In genomic region chr17:39199986-39200879, GRCh38 we compare ENCODE assay signal across 1 cellular context.
TF ChIP-seq lines count a peak whose summit lies in the region.

Gene RPL19 (plus strand): TSS chr17:39200283. CDS start chr17:39200345, 62 bp downstream.

TF ChIP-seq in GM12878, 131 proteins besides CTCF, POLR2A, EP300 and RAD21 (continued from another document and continues in another):
- TF ChIP-seq, protein P1, sequence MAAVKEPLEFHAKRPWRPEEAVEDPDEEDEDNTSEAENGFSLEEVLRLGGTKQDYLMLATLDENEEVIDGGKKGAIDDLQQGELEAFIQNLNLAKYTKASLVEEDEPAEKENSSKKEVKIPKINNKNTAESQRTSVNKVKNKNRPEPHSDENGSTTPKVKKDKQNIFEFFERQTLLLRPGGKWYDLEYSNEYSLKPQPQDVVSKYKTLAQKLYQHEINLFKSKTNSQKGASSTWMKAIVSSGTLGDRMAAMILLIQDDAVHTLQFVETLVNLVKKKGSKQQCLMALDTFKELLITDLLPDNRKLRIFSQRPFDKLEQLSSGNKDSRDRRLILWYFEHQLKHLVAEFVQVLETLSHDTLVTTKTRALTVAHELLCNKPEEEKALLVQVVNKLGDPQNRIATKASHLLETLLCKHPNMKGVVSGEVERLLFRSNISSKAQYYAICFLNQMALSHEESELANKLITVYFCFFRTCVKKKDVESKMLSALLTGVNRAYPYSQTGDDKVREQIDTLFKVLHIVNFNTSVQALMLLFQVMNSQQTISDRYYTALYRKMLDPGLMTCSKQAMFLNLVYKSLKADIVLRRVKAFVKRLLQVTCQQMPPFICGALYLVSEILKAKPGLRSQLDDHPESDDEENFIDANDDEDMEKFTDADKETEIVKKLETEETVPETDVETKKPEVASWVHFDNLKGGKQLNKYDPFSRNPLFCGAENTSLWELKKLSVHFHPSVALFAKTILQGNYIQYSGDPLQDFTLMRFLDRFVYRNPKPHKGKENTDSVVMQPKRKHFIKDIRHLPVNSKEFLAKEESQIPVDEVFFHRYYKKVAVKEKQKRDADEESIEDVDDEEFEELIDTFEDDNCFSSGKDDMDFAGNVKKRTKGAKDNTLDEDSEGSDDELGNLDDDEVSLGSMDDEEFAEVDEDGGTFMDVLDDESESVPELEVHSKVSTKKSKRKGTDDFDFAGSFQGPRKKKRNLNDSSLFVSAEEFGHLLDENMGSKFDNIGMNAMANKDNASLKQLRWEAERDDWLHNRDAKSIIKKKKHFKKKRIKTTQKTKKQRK (IDR thresholded peaks at IDR 0.05; ENCODE audit: low read depth, low read length) = no peak
- peak; percentile 30 for TF ChIP-seq E2F8 (IDR thresholded peaks at IDR 0.05; ENCODE audit: low read depth, partially characterized antibody)
- TF ChIP-seq RAD51 (IDR thresholded peaks at IDR 0.05) = peak; percentile 98
- TF ChIP-seq RBBP5 (conservative IDR thresholded peaks at IDR 0.05) = no peak
- no peak for TF ChIP-seq ETV6 (conservative IDR thresholded peaks at IDR 0.05 in 1 of 2, IDR thresholded peaks at IDR 0.05 in 1 of 2; ENCODE audit: borderline replicate concordance in 1 of 2, low read depth in 1 of 2)
- no peak for TF ChIP-seq ZZZ3 (IDR thresholded peaks at IDR 0.05; ENCODE audit: control insufficient read depth, insufficient read length, low read depth)
- TF ChIP-seq, protein P2, sequence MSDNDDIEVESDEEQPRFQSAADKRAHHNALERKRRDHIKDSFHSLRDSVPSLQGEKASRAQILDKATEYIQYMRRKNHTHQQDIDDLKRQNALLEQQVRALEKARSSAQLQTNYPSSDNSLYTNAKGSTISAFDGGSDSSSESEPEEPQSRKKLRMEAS (IDR thresholded peaks at IDR 0.05; ENCODE audit: low read depth, low read length) = no peak; the same call in 1 of the 2 replicates
- TF ChIP-seq SMARCA5 (IDR thresholded peaks at IDR 0.05) = no peak
- TF ChIP-seq, protein P3, sequence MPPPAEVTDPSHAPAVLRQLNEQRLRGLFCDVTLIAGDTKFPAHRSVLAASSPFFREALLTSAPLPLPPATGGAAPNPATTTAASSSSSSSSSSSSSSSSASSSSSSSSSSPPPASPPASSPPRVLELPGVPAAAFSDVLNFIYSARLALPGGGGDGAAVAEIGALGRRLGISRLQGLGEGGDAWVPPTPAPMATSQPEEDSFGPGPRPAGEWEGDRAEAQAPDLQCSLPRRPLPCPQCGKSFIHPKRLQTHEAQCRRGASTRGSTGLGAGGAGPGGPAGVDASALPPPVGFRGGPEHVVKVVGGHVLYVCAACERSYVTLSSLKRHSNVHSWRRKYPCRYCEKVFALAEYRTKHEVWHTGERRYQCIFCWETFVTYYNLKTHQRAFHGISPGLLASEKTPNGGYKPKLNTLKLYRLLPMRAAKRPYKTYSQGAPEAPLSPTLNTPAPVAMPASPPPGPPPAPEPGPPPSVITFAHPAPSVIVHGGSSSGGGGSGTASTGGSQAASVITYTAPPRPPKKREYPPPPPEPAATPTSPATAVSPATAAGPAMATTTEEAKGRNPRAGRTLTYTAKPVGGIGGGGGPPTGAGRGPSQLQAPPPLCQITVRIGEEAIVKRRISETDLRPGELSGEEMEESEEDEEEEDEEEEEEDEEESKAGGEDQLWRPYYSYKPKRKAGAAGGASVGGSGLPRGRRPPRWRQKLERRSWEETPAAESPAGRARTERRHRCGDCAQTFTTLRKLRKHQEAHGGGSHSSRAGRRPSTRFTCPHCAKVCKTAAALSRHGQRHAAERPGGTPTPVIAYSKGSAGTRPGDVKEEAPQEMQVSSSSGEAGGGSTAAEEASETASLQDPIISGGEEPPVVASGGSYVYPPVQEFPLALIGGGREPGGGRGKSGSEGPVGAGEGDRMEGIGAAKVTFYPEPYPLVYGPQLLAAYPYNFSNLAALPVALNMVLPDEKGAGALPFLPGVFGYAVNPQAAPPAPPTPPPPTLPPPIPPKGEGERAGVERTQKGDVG (CRISPR knock-in tag; IDR thresholded peaks at IDR 0.05) = no peak
- no peak for TF ChIP-seq SMC3 (IDR thresholded peaks at IDR 0.05; ENCODE audit: borderline replicate concordance, low read length)
- no peak for TF ChIP-seq MTA2 (IDR thresholded peaks at IDR 0.05; ENCODE audit: low read depth)
- TF ChIP-seq RB1 (IDR thresholded peaks at IDR 0.05; ENCODE audit: borderline replicate concordance) = 0 out of 2 replicates have a peak, but pooled peaks have one; percentile 37
- TF ChIP-seq MYC (IDR thresholded peaks at IDR 0.05; ENCODE audit: insufficient read depth, insufficient read length, insufficient replicate concordance, low read length, severe bottlenecking) = peak; percentile 91
- TF ChIP-seq RCOR1 (conservative IDR thresholded peaks at IDR 0.05; ENCODE audit: low read depth, low read length) = no peak
- peak; percentile 96 for TF ChIP-seq CBFB (IDR thresholded peaks at IDR 0.05; ENCODE audit: low read depth)
- no peak for TF ChIP-seq NFXL1 (IDR thresholded peaks at IDR 0.05; ENCODE audit: borderline replicate concordance)
- TF ChIP-seq PAX8 (IDR thresholded peaks at IDR 0.05) = no peak
- no peak for TF ChIP-seq SRF (IDR thresholded peaks at IDR 0.05; ENCODE audit: low read depth in 2 of 2, low read length in 2 of 2)
- TF ChIP-seq, protein P4, sequence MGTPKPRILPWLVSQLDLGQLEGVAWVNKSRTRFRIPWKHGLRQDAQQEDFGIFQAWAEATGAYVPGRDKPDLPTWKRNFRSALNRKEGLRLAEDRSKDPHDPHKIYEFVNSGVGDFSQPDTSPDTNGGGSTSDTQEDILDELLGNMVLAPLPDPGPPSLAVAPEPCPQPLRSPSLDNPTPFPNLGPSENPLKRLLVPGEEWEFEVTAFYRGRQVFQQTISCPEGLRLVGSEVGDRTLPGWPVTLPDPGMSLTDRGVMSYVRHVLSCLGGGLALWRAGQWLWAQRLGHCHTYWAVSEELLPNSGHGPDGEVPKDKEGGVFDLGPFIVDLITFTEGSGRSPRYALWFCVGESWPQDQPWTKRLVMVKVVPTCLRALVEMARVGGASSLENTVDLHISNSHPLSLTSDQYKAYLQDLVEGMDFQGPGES (IDR thresholded peaks at IDR 0.05) = peak; percentile 33; the same call in 1 of the 2 replicates
- TF ChIP-seq WRNIP1 (IDR thresholded peaks at IDR 0.05; ENCODE audit: borderline replicate concordance, low read depth, low read length) = no peak
- TF ChIP-seq SREBF2 (IDR thresholded peaks at IDR 0.05; ENCODE audit: low read length) = no peak
- 0 out of 2 replicates have a peak, but pooled peaks have one; percentile 13 for TF ChIP-seq SPI1 (IDR thresholded peaks at IDR 0.05; ENCODE audit: borderline replicate concordance, insufficient read depth, low read depth, low read length)
- peak; percentile 92 for TF ChIP-seq MXI1 (IDR thresholded peaks at IDR 0.05; ENCODE audit: low read depth, low read length)
- TF ChIP-seq CREM (IDR thresholded peaks at IDR 0.05; ENCODE audit: low read depth) = no peak
- peak; percentile 35 for TF ChIP-seq MEF2B (IDR thresholded peaks at IDR 0.05; ENCODE audit: partially characterized antibody, poor library complexity, severe bottlenecking)
- TF ChIP-seq RUNX3 (IDR thresholded peaks at IDR 0.05; ENCODE audit: low read length) = peak; percentile 47
- TF ChIP-seq ZNF207 (IDR thresholded peaks at IDR 0.05; ENCODE audit: borderline replicate concordance) = peak; percentile 87
- TF ChIP-seq FOS (IDR thresholded peaks at IDR 0.05; ENCODE audit: borderline replicate concordance, extremely low read depth, insufficient read length) = no peak
- peak; percentile 99 for TF ChIP-seq SREBF1 (IDR thresholded peaks at IDR 0.05; ENCODE audit: low read length)
- TF ChIP-seq JUND (IDR thresholded peaks at IDR 0.05; ENCODE audit: low read depth, low read length) = peak; percentile 99
- no peak for TF ChIP-seq E2F4 (IDR thresholded peaks at IDR 0.05; ENCODE audit: low read depth, low read length)
- TF ChIP-seq ZNF384 (IDR thresholded peaks at IDR 0.05; ENCODE audit: borderline replicate concordance, low read depth, low read length) = no peak
- TF ChIP-seq SIX5 (IDR thresholded peaks at IDR 0.05; ENCODE audit: low read depth, low read length, severe bottlenecking) = peak; percentile 60
- no peak for TF ChIP-seq ZNF687 (IDR thresholded peaks at IDR 0.05)
- TF ChIP-seq SP1 (IDR thresholded peaks at IDR 0.05; ENCODE audit: low read depth, low read length) = no peak
- no peak for TF ChIP-seq CUX1 (IDR thresholded peaks at IDR 0.05; ENCODE audit: insufficient replicate concordance, low read depth, low read length)
